Comparison of ENCODE assay signal across 9 cellular contexts in the genomic region with DNA sequence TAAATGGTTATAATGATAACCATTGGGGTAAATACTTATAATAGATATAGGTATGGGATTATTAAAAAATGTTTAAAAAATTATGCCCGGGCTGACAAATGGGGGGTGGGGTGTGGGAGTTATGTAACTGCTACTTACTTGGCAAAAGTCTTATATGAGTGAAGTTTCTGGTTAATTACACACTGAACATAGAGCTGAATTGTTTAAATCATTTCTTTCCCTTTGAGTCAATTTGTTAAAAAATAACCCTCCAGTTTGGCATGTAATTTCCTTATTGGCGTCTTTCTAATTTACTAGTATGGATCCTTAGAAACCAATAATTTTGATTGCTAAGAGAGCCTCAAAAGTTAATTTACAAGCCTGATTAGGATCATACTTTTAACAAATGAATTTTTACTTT. TPM values are rescaled to one million over a fixed set of nuclear protein-coding genes. Genes with fewer than 3 reads are reported as not detected.
"Had no signal": no experiment of that assay in that cellular context is flagged by ENCODE, and none has a peak within 500 bp of the region (broad histone marks: within the 10 kb centered on the region; RNA-seq: fewer than 3 reads in every experiment).

No MANE protein-coding gene starts in this region.

- FAIRE-seq: H1, H54, HTR-8/SVneo had no signal

- ATAC-seq: GM23338 had no signal

- H3K4me3 ChIP-seq: GM23338 had no signal

- H3K4me2 ChIP-seq: GM23338 had no signal

- H2AFZ ChIP-seq: GM23338 had no signal

- DNase-seq: H9, HCEC 1CT, KBM-7 had no signal

RNA-seq across cellular contexts. Expression of a gene that starts 16.7 kb away (rescaled TPM):
- total RNA-seq: HT-29 had no signal
- polyA plus RNA-seq: IgD-negative memory B cell had no signal

RNA-seq across cellular contexts. Expression of a gene that starts 57.1 kb away (rescaled TPM):
- total RNA-seq: GM23338, H1, H9, HT-29 had no signal
- polyA plus RNA-seq: IgD-negative memory B cell had no signal
